In the genomic region with DNA sequence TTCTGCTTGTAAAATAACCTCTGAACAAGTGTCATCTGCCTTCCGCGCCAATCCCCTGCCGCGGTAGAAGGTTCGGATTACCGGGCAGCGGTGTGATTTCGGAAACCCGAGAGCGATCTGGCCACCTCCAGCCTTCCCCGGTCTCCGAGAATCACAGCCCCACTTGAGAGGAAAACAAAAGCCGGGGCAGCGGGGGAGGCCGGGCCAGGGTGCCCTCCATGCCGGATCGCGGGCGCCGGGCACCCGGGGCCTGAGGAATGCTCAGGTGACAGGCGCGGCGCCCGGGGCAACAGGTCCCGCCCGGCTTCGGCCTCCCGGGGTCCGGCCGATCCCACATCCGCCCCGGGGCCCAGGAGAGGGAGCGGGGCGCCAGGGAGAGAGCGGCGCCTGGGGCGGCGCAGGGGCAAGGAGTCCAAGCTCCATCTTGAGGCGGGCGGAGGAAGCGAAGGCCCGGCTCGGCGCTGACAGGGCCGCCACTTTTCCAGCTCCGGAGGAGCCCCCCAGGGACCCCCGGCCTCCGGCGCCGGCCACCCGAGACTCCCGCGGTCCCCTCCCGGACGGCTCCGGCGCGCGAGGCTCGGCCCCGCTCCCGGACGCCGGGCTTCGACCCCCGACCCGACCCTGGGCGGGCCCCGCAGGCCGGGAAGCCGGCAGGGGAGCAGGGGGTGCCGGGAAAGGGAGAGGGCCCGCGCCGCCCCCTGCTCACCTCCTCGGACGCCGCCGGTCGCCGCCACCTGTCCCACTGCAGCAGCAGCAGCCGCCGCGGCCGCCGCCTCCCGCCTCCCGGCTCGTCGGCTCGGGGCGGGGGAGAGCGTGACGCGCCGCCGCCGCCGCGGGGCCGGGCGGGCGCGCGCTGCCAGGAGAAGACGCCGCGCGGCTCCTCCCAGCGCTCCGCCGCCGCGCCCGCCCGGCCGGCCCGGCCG, we compare ENCODE assay signal across 8 cellular contexts. TPM values are rescaled to one million over a fixed set of nuclear protein-coding genes. Genes with fewer than 3 reads are reported as not detected.
A peak's percentile ranks its signal among the peaks of the same experiment; 100 is the strongest.
DNase-seq lines count a peak whose midpoint lies in the region; ATAC-seq, FAIRE-seq and TF ChIP-seq lines count a peak whose summit lies in the region.

A gene (minus strand): TSS at position 855 of the 923 bp plus-strand sequence. CDS start 42,217 bp downstream, outside the sequence.

- peak within 1 kb of the TSS; percentile 83 for H3K4me2 ChIP-seq in endothelial cell of umbilical vein (ENCODE audit: insufficient read depth, low read length)

- no peak for FAIRE-seq in endothelial cell of umbilical vein (lab: Jason Lieb, UNC)

- peaks cover 6% of the 10 kb centered on the region for H3K36me3 Mint-ChIP-seq in stimulated activated memory B cell treated with anti-CD40 and anti-IgM and Interleukin-4, amounts not matched to agents 10 μg/mL and 1 μg/mL and 100 μg/mL, for 72 hours

- H3K36me3 ChIP-seq in endothelial cell of umbilical vein (ENCODE audit: control insufficient read depth in 2 of 2, extremely low read depth in 1 of 2, insufficient read depth in 2 of 2, low read length in 2 of 2): no peaks in the 10 kb centered on the region

- H4K20me1 ChIP-seq in endothelial cell of umbilical vein (replicated peaks; ENCODE audit: control insufficient read depth, extremely low read depth, insufficient read depth, low read length): no peaks in the 10 kb centered on the region

- H3K27ac Mint-ChIP-seq in stimulated activated memory B cell treated with anti-CD40 and anti-IgM and Interleukin-4, amounts not matched to agents 10 μg/mL and 1 μg/mL and 100 μg/mL, for 72 hours: peak within 1 kb of the TSS; percentile 90

- ATAC-seq in GM18505 (IDR thresholded peaks at IDR 0.05; ENCODE audit: unreplicated experiment): peak; percentile 52
- ATAC-seq in HG03039 (IDR thresholded peaks at IDR 0.05; ENCODE audit: unreplicated experiment): peak; percentile 43
- peak; percentile 82 for ATAC-seq in stimulated activated memory B cell treated with anti-CD40 and anti-IgM and Interleukin-4, amounts not matched to agents 10 μg/mL and 1 μg/mL and 100 μg/mL, for 72 hours

- intact Hi-C loops in endothelial cell of umbilical vein (cut with micrococcal nuclease): loop anchor here (2.0 kb wide), 2 partner anchors 55 to 79 kb away; a partner anchor contains a TSS

- H3K9ac ChIP-seq in endothelial cell of umbilical vein (replicated peaks; ENCODE audit: extremely low read depth, insufficient read depth, low read length): peak within 1 kb of the TSS; percentile 96

- TF ChIP-seq CTCF in endothelial cell of umbilical vein (IDR thresholded peaks at IDR 0.05; ENCODE audit: extremely low read depth in 1 of 2, insufficient read depth in 1 of 2, low read depth in 1 of 2, low read length in 2 of 2): peak; percentile 9 to 54

- CTCF ChIA-PET in endothelial cell of umbilical vein (lab: Charles Lee): interaction anchor here (0.6 to 3.1 kb wide), 12 partner anchors 8 to 72 kb away, joined by 3 to 61 read pairs (median 4); no protein-coding TSS in a partner anchor

- H3K4me1 Mint-ChIP-seq in stimulated activated memory B cell treated with anti-CD40 and anti-IgM and Interleukin-4, amounts not matched to agents 10 μg/mL and 1 μg/mL and 100 μg/mL, for 72 hours: peaks cover 55% of the 10 kb centered on the region

- H3K4me3 ChIP-seq in endothelial cell of umbilical vein (replicated peaks in 1 of 3; ENCODE audit: insufficient read depth in 1 of 3, low read depth in 1 of 3, low read length in 3 of 3) (peak within 1 kb of the TSS; percentile 47 to 82 (median 82)), mononuclear cell (ENCODE audit: low read length) (peak within 1 kb of the TSS; percentile 88)

- POLR2A ChIA-PET in endothelial cell of umbilical vein (lab: Charles Lee): interaction anchor here (1.0 kb wide), 1 partner anchor 22 kb away, joined by 6 read pairs; no protein-coding TSS in a partner anchor

- H3K4me1 ChIP-seq in endothelial cell of umbilical vein (ENCODE audit: control insufficient read depth, extremely low read depth, insufficient read depth, low read length): peaks cover 49% of the 10 kb centered on the region
- peaks cover 31% of the 10 kb centered on the region for H3K4me1 ChIP-seq in mononuclear cell (ENCODE audit: insufficient read depth, low read length)

- H3K27me3 ChIP-seq in endothelial cell of umbilical vein (ENCODE audit: control insufficient read depth in 2 of 2, insufficient read depth in 2 of 2, low read length in 2 of 2): no peaks in the 10 kb centered on the region
- H3K27me3 ChIP-seq in mononuclear cell (ENCODE audit: insufficient read depth, low read length): no peaks in the 10 kb centered on the region

- H3K9me3 Mint-ChIP-seq in stimulated activated memory B cell treated with anti-CD40 and anti-IgM and Interleukin-4, amounts not matched to agents 10 μg/mL and 1 μg/mL and 100 μg/mL, for 72 hours: no peaks in the 10 kb centered on the region

- peaks cover 47% of the 10 kb centered on the region for H3K79me2 ChIP-seq in endothelial cell of umbilical vein (ENCODE audit: control insufficient read depth, insufficient read depth, low read length)

- TF ChIP-seq POLR2A in GM18505 (IDR thresholded peaks at IDR 0.05; ENCODE audit: borderline replicate concordance, extremely low read depth, insufficient read depth, insufficient read length) (peak; percentile 64), endothelial cell of umbilical vein (IDR thresholded peaks at IDR 0.05; ENCODE audit: low read depth, low read length) (peak; percentile 54)

- H3K9me3 ChIP-seq in endothelial cell of umbilical vein (replicated peaks; ENCODE audit: control insufficient read depth, insufficient read depth, low read length) (no peaks in the 10 kb centered on the region), mononuclear cell (ENCODE audit: low read depth, low read length) (no peaks in the 10 kb centered on the region)

- dilution Hi-C loops in endothelial cell of umbilical vein (cut with MboI; ENCODE audit: extremely low pct_ligation_motif_present, low sequenced_read_pairs): no loop called here

- DNase-seq in ACHN: peak; percentile 88
- DNase-seq in NCI-H69 (lab: John Stamatoyannopoulos, UW): peak; percentile 85
- DNase-seq in activated CD8-positive, alpha-beta memory T cell treated with anti-CD3 and anti-CD28 coated beads, Interleukin-2, amount 50 U/mL, for 4 hours: peak; percentile 68
- peak; percentile 63 for DNase-seq in endothelial cell of umbilical vein (ENCODE audit: low read depth, low spot score)

- H3K4me3 Mint-ChIP-seq in stimulated activated memory B cell treated with anti-CD40 and anti-IgM and Interleukin-4, amounts not matched to agents 10 μg/mL and 1 μg/mL and 100 μg/mL, for 72 hours: peak within 1 kb of the TSS; percentile 90

- in situ Hi-C loops in ACHN (cut with HindIII; ENCODE audit: low pct_ligation_motif_present, low pct_unique_long_range_greater_than_20kb, low sequenced_read_pairs): no loop called here

- BruUV-seq in endothelial cell of umbilical vein (replicated peaks; lab: Mats Ljungman, UMichigan): TSS peak; percentile 21

- H2AFZ ChIP-seq in endothelial cell of umbilical vein (ENCODE audit: low read depth, low read length): peak within 1 kb of the TSS; percentile 53

- no peaks in the 10 kb centered on the region for H3K9me1 ChIP-seq in endothelial cell of umbilical vein (replicated peaks; ENCODE audit: control insufficient read depth, extremely low read depth, insufficient read depth, low read length)

- H3K27ac ChIP-seq in endothelial cell of umbilical vein (ENCODE audit: insufficient read depth, low read depth, low read length): peak within 1 kb of the TSS; percentile 81

- H3K27me3 Mint-ChIP-seq in stimulated activated memory B cell treated with anti-CD40 and anti-IgM and Interleukin-4, amounts not matched to agents 10 μg/mL and 1 μg/mL and 100 μg/mL, for 72 hours: no peaks in the 10 kb centered on the region

TF ChIP-seq in endothelial cell of umbilical vein, 7 proteins besides CTCF, POLR2A, EP300 and RAD21:
- peak; percentile 25 for TF ChIP-seq POLR2AphosphoS5 (IDR thresholded peaks at IDR 0.05; ENCODE audit: insufficient read depth, low read depth, low read length)
- TF ChIP-seq, protein P1, sequence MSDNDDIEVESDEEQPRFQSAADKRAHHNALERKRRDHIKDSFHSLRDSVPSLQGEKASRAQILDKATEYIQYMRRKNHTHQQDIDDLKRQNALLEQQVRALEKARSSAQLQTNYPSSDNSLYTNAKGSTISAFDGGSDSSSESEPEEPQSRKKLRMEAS (IDR thresholded peaks at IDR 0.05; ENCODE audit: insufficient read depth, insufficient read length): no peak

RNA-seq across cellular contexts. Expression of the gene that starts here (rescaled TPM):
- 71.0 and 84.3 TPM in 2 replicates for total RNA-seq in endothelial cell of umbilical vein
- 56.5 and 58.8 TPM in 2 replicates for polyA plus RNA-seq in endothelial cell of umbilical vein
- 49.1 and 55.8 TPM in 2 replicates for polyA plus RNA-seq in endothelial cell of umbilical vein (2011; cell fraction: cytosol; rRNA removed)
- 102 and 111 TPM in 2 replicates for polyA plus RNA-seq in endothelial cell of umbilical vein (2011; cell fraction: nucleus; rRNA removed)
- 48.5 and 54.6 TPM in 2 replicates for polyA plus RNA-seq in endothelial cell of umbilical vein (2012)
- 134 and 157 TPM in 2 replicates for polyA minus RNA-seq in endothelial cell of umbilical vein
- polyA minus RNA-seq in endothelial cell of umbilical vein (2011; cell fraction: cytosol; rRNA and poly(A)+ RNA removed): 31.1 TPM
- 80.5 and 107 TPM in 2 replicates for polyA minus RNA-seq in endothelial cell of umbilical vein (2011; cell fraction: nucleus; rRNA and poly(A)+ RNA removed)
- total RNA-seq in mononuclear cell: 65.8 TPM

Comparison
In these comparisons a context has a peak if more than half of its experiments do, and no peak if none do; other contexts are left out.
1. Peak in every context shown above with its lines: DNase-seq, ATAC-seq, H3K4me3 ChIP-seq and H3K27ac ChIP-seq.